ENCODE assay signal across 9 cellular contexts in genomic region chr7:43764039-43764789, GRCh38. TPM values are rescaled to one million over a fixed set of nuclear protein-coding genes. Genes with fewer than 3 reads are reported as not detected.
DNase-seq lines count a peak whose midpoint lies in the region; ATAC-seq and TF ChIP-seq lines count a peak whose summit lies in the region.
"Had no signal": no experiment of that assay in that cellular context is flagged by ENCODE, and none has a peak within 500 bp of the region (broad histone marks: within the 10 kb centered on the region; RNA-seq: fewer than 3 reads in every experiment).

No MANE protein-coding gene starts in this region.

- TF ChIP-seq CTCF in Peyer's patch (IDR thresholded peaks at IDR 0.05) (no peak), sigmoid colon (IDR thresholded peaks at IDR 0.05) (no peak)

- H3K27ac Mint-ChIP-seq in activated CD8-positive, alpha-beta memory T cell treated with anti-CD3 and anti-CD28 coated beads, Interleukin-2, amount 10 ng/mL, durations not matched to agents 7 days and 5 days: no peak overlapping the region
- no peak overlapping the region for H3K27ac Mint-ChIP-seq in T-helper 2 cell treated with Interferon-gamma antibody and Interleukin-4, amounts not matched to agents 5 μg/mL and 100 μg/mL, for 36 hours
- H3K27ac Mint-ChIP-seq: T-helper 1 cell treated with Interleukin-12 subunit alpha and Interleukin-12 subunit beta and Interleukin-4 antibody, amounts not matched to agents 30 μg/mL and 1 μg/mL, for 36 hours had no signal

- H3K9me3 ChIP-seq in Peyer's patch: no peaks in the 10 kb centered on the region
- no peaks in the 10 kb centered on the region for H3K9me3 ChIP-seq in sigmoid colon

- peaks cover 16% of the 10 kb centered on the region for H3K4me1 Mint-ChIP-seq in activated CD8-positive, alpha-beta memory T cell treated with anti-CD3 and anti-CD28 coated beads, Interleukin-2, amount 10 ng/mL, durations not matched to agents 7 days and 5 days
- peaks cover 20% of the 10 kb centered on the region for H3K4me1 Mint-ChIP-seq in T-helper 2 cell treated with Interferon-gamma antibody and Interleukin-4, amounts not matched to agents 5 μg/mL and 100 μg/mL, for 36 hours (ENCODE audit: low read depth)

- no peak for TF ChIP-seq EP300 in sigmoid colon (IDR thresholded peaks at IDR 0.05)

- WGBS in sigmoid colon, 2 donors: 38 to 39% methylated on average over 10 of the region's 10 CpGs

- DNase-seq in activated CD8-positive, alpha-beta memory T cell treated with anti-CD3 and anti-CD28 coated beads for 24 hours: peak; percentile 59
- DNase-seq in activated CD8-positive, alpha-beta memory T cell treated with anti-CD3 and anti-CD28 coated beads, Interleukin-2, amount 10 ng/mL, durations not matched to agents 7 days and 5 days: no peak
- peak in 2 of 3 donors; percentile 77 to 81 for DNase-seq in Peyer's patch
- no peak for DNase-seq in epithelial cell of prostate (ENCODE audit: low read depth, low spot score)
- DNase-seq in sigmoid colon: peak; percentile 77
- no peak for DNase-seq in SKM-1 (lab: John Stamatoyannopoulos, UW; ENCODE audit: unreplicated experiment)
- DNase-seq in T-helper 2 cell treated with Interferon-gamma antibody and Interleukin-4, amounts not matched to agents 5 μg/mL and 100 μg/mL, for 36 hours (ENCODE audit: low spot score): no peak

- H3K27me3 ChIP-seq in Peyer's patch: no peaks in the 10 kb centered on the region
- no peaks in the 10 kb centered on the region for H3K27me3 ChIP-seq in sigmoid colon

- intact Hi-C loops in sigmoid colon (cut with DNase I): no loop called here

- H3K9me3 Mint-ChIP-seq in activated CD8-positive, alpha-beta memory T cell treated with anti-CD3 and anti-CD28 coated beads, Interleukin-2, amount 10 ng/mL, durations not matched to agents 7 days and 5 days (ENCODE audit: low read depth): no peaks in the 10 kb centered on the region
- H3K9me3 Mint-ChIP-seq in T-helper 2 cell treated with Interferon-gamma antibody and Interleukin-4, amounts not matched to agents 5 μg/mL and 100 μg/mL, for 36 hours: no peaks in the 10 kb centered on the region
- H3K9me3 Mint-ChIP-seq: T-helper 1 cell treated with Interleukin-12 subunit alpha and Interleukin-12 subunit beta and Interleukin-4 antibody, amounts not matched to agents 30 μg/mL and 1 μg/mL, for 36 hours had no signal

- CTCF ChIA-PET in activated CD8-positive, alpha-beta memory T cell treated with anti-CD3 and anti-CD28 coated beads, Interleukin-2, amount 10 ng/mL, durations not matched to agents 7 days and 5 days (lab: Charles Lee): interaction anchor here (1.1 kb wide), 2 partner anchors 9 to 182 kb away, joined by 3 read pairs; partner anchors contain the start of gene STK17A

- H3K4me1 ChIP-seq in Peyer's patch: peaks cover 0 to 26% (median 0%) of the 10 kb centered on the region in 4 donors
- peaks cover 0 to 55% (median 35%) of the 10 kb centered on the region in 4 donors for H3K4me1 ChIP-seq in sigmoid colon

- no peak overlapping the region for H3K4me3 Mint-ChIP-seq in activated CD8-positive, alpha-beta memory T cell treated with anti-CD3 and anti-CD28 coated beads, Interleukin-2, amount 10 ng/mL, durations not matched to agents 7 days and 5 days
- no peak overlapping the region for H3K4me3 Mint-ChIP-seq in T-helper 2 cell treated with Interferon-gamma antibody and Interleukin-4, amounts not matched to agents 5 μg/mL and 100 μg/mL, for 36 hours
- H3K4me3 Mint-ChIP-seq: T-helper 1 cell treated with Interleukin-12 subunit alpha and Interleukin-12 subunit beta and Interleukin-4 antibody, amounts not matched to agents 30 μg/mL and 1 μg/mL, for 36 hours had no signal

- H3K4me3 ChIP-seq in Peyer's patch (peak overlapping the region in 1 of 4 donors; percentile 7), sigmoid colon (peak overlapping the region in 1 of 4 donors; percentile 2)

- no peaks in the 10 kb centered on the region for H3K36me3 Mint-ChIP-seq in activated CD8-positive, alpha-beta memory T cell treated with anti-CD3 and anti-CD28 coated beads, Interleukin-2, amount 10 ng/mL, durations not matched to agents 7 days and 5 days
- H3K36me3 Mint-ChIP-seq in T-helper 2 cell treated with Interferon-gamma antibody and Interleukin-4, amounts not matched to agents 5 μg/mL and 100 μg/mL, for 36 hours (ENCODE audit: low read depth): no peaks in the 10 kb centered on the region

- no peak for TF ChIP-seq POLR2A in Peyer's patch (IDR thresholded peaks at IDR 0.05)
- no peak for TF ChIP-seq POLR2A in sigmoid colon (IDR thresholded peaks at IDR 0.05)

- ATAC-seq in activated CD8-positive, alpha-beta memory T cell treated with anti-CD3 and anti-CD28 coated beads, Interleukin-2, amount 10 ng/mL, durations not matched to agents 7 days and 5 days: no peak
- ATAC-seq in GM21367 (IDR thresholded peaks at IDR 0.05; ENCODE audit: unreplicated experiment): no peak

- H3K27me3 Mint-ChIP-seq in activated CD8-positive, alpha-beta memory T cell treated with anti-CD3 and anti-CD28 coated beads, Interleukin-2, amount 10 ng/mL, durations not matched to agents 7 days and 5 days: no peaks in the 10 kb centered on the region
- H3K27me3 Mint-ChIP-seq in T-helper 2 cell treated with Interferon-gamma antibody and Interleukin-4, amounts not matched to agents 5 μg/mL and 100 μg/mL, for 36 hours (ENCODE audit: low read depth): peaks cover 2% of the 10 kb centered on the region

- peak overlapping the region in 2 of 4 donors; percentile 44 to 46 for H3K27ac ChIP-seq in Peyer's patch
- H3K27ac ChIP-seq in epithelial cell of prostate: peak overlapping the region; percentile 33
- H3K27ac ChIP-seq in sigmoid colon: peak overlapping the region; percentile 51 to 73 (median 63)

- H3K36me3 ChIP-seq in Peyer's patch (no peaks in the 10 kb centered on the region), sigmoid colon (no peaks in the 10 kb centered on the region)

RNA-seq across cellular contexts. Expression of gene BLVRA, which starts 5.7 kb away (rescaled TPM):
- 10 to 100 TPM; 37.2 to 46.9 TPM for total RNA-seq in activated CD8-positive, alpha-beta memory T cell treated with anti-CD3 and anti-CD28 coated beads, Interleukin-2, amount 10 ng/mL, durations not matched to agents 7 days and 5 days
- 10 to 100 TPM in 3 of 4 donors, 1 to 10 TPM in 1; 2.8 to 38.8 (median 11.5) TPM for total RNA-seq in Peyer's patch
- 100 to 1,000 TPM in 2 of 4 donors, 10 to 100 TPM in 2; 60.4 to 105 (median 94.0) TPM for total RNA-seq in sigmoid colon
- polyA plus RNA-seq in sigmoid colon: 10 to 100 TPM; 22.9 to 35.4 (median 27.9) TPM

RNA-seq across cellular contexts. Expression of gene COA1, which starts 34.9 kb away (rescaled TPM):
- total RNA-seq in activated CD8-positive, alpha-beta memory T cell treated with anti-CD3 and anti-CD28 coated beads, Interleukin-2, amount 10 ng/mL, durations not matched to agents 7 days and 5 days: 10 to 100 TPM; 66.7 to 73.0 TPM
- 10 to 100 TPM; 34.0 to 84.2 (median 54.4) TPM for total RNA-seq in Peyer's patch
- 10 to 100 TPM; 36.0 to 61.2 (median 42.9) TPM for total RNA-seq in sigmoid colon
- polyA plus RNA-seq in sigmoid colon: 10 to 100 TPM; 31.2 to 46.1 (median 36.3) TPM

Comparison
In these comparisons a context has a peak if more than half of its experiments do, and no peak if none do; other contexts are left out.
1. DNase-seq: peak in activated CD8-positive, alpha-beta memory T cell treated with anti-CD3 and anti-CD28 coated beads for 24 hours (single experiment), Peyer's patch (2 of 3) and sigmoid colon (single experiment); none in activated CD8-positive, alpha-beta memory T cell treated with anti-CD3 and anti-CD28 coated beads, Interleukin-2, amount 10 ng/mL, durations not matched to agents 7 days and 5 days (single experiment), epithelial cell of prostate (single experiment), SKM-1 (single experiment) and T-helper 2 cell treated with Interferon-gamma antibody and Interleukin-4, amounts not matched to agents 5 μg/mL and 100 μg/mL, for 36 hours (single experiment).